In the genomic region with DNA sequence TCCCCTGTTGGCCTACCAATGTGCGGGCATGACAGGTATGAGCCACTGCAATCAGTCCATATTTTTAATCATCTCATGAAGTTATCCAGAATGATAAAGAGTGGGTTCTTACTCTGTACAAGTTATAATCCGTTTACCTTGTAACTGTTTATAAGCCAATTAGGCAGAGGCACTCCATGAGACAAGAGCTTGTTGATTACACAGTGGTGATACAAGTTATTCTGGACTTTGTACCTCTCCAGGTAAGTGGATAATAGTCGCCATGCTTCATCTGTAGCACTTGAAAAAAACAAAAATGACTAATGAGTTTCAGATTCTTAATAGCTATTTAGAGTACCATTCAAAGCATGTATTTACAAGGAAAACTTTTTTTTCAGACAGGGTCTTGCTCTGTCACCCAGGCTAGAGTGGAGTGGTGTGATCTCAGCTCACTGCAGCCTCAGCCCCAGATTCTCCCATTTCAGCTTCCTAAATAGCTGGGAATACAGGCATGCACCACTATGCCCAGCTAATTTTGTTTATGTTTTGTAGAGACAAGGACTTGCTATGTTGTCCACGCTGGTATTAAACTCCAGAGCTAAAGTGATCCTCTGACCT, we compare ENCODE assay signal across 39 cellular contexts. TPM values are rescaled to one million over a fixed set of nuclear protein-coding genes. Genes with fewer than 3 reads are reported as not detected.
DNase-seq lines count a peak whose midpoint lies in the region; ATAC-seq, FAIRE-seq and TF ChIP-seq lines count a peak whose summit lies in the region.
"Had no signal": no experiment of that assay in that cellular context is flagged by ENCODE, and none has a peak within 500 bp of the region (broad histone marks: within the 10 kb centered on the region; RNA-seq: fewer than 3 reads in every experiment).

No MANE protein-coding gene starts in this region.

- no peak overlapping the region for H3K4me3 Mint-ChIP-seq in CD4-positive, alpha-beta memory T cell
- H3K4me3 Mint-ChIP-seq: activated CD4-positive, alpha-beta T cell treated with anti-CD3 and anti-CD28 coated beads for 36 hours; activated naive CD8-positive, alpha-beta T cell treated with anti-CD3 and anti-CD28 coated beads, Interleukin-2, amount 50 U/mL, for 24 hours; B cell; CD8-positive, alpha-beta memory T cell; natural killer cell had no signal

- no peak for FAIRE-seq in small intestine (lab: Jason Lieb, UNC)
- FAIRE-seq: astrocyte, GM12892, islet of Langerhans had no signal

- H3K4me3 ChIP-seq in heart right ventricle (no peak overlapping the region), small intestine (ENCODE audit: low read depth in 1 of 2, low read length in 2 of 2) (no peak overlapping the region), MG63 (no peak overlapping the region)
- no peak overlapping the region for H3K4me3 ChIP-seq in CD4-positive, alpha-beta memory T cell (ENCODE audit: low read length in 2 of 2)
- H3K4me3 ChIP-seq: coronary artery, lower lobe of right lung, prostate gland, sigmoid colon, thyroid gland, vagina had no signal

- CTCF ChIA-PET in CD4-positive, alpha-beta memory T cell (lab: Charles Lee; ENCODE audit: partially characterized antibody), result interaction anchor here (0.6 to 1.5 kb wide), 2 partner anchors 13 to 1203 kb away, joined by 3 to 4 read pairs; no protein-coding TSS in a partner anchor

- H3K4me1 ChIP-seq in heart right ventricle (peaks cover 0 to 30% (median 8%) of the 10 kb centered on the region in 9 donors), small intestine (ENCODE audit: control insufficient read depth in 2 of 2, insufficient read depth in 1 of 2, low read depth in 1 of 2, low read length in 1 of 2) (no peaks in the 10 kb centered on the region)
- H3K4me1 ChIP-seq in CD4-positive, alpha-beta memory T cell (ENCODE audit: insufficient read depth, low read length), result no peaks in the 10 kb centered on the region
- H3K4me1 ChIP-seq: lower lobe of right lung, prostate gland, sigmoid colon, thyroid gland, vagina had no signal

- no peaks in the 10 kb centered on the region for H3K9me3 Mint-ChIP-seq in CD4-positive, alpha-beta memory T cell
- H3K9me3 Mint-ChIP-seq: activated naive CD8-positive, alpha-beta T cell treated with anti-CD3 and anti-CD28 coated beads, Interleukin-2, amount 50 U/mL, for 24 hours; CD8-positive, alpha-beta memory T cell; natural killer cell had no signal

- no peak overlapping the region for H3K27ac Mint-ChIP-seq in CD4-positive, alpha-beta memory T cell
- H3K27ac Mint-ChIP-seq: activated naive CD8-positive, alpha-beta T cell treated with anti-CD3 and anti-CD28 coated beads, Interleukin-2, amount 50 U/mL, for 24 hours; B cell; natural killer cell had no signal

- DNase-seq in Right ventricle myocardium inferior (ENCODE audit: missing footprints), result no peak
- DNase-seq in left cardiac atrium, result no peak
- peak; percentile 48 for DNase-seq in NCI-H1436 treated with DMSO at 0.1 percent for 48 hours (lab: John Stamatoyannopoulos, UW)
- no peak for DNase-seq in heart right ventricle
- DNase-seq in small intestine, result peak; percentile 85
- DNase-seq in MG63, result no peak
- no peak for DNase-seq in CD4-positive, alpha-beta memory T cell
- DNase-seq: ACHN; activated CD4-positive, alpha-beta T cell treated with anti-CD3 and anti-CD28 coated beads for 36 hours; activated CD8-positive, alpha-beta memory T cell treated with anti-CD3 and anti-CD28 coated beads for 24 hours; activated effector memory CD4-positive, alpha-beta T cell treated with anti-CD3 and anti-CD28 coated beads, Interleukin-2, amount 50 U/mL, for 16 hours; activated naive CD8-positive, alpha-beta T cell treated with anti-CD3 and anti-CD28 coated beads, Interleukin-2, amount 50 U/mL, for 24 hours; activated T-cell treated with anti-CD3 and anti-CD28 coated beads for 4 hours; caudate nucleus; CD8-positive, alpha-beta memory T cell; DMS 273 treated with DMSO at 0.1 percent for 48 hours; effector memory CD4-positive, alpha-beta T cell; Karpas-422; lower lobe of right lung; natural killer cell; NCI-H526 treated with DMSO at 0.1 percent for 48 hours; nucleus accumbens; sigmoid colon; stimulated activated CD4-positive, alpha-beta T cell treated with anti-CD3 and anti-CD28 coated beads, Interleukin-4, amount 100 ng/mL, for 1 hour; SW 1271; T-helper 9 cell; thyroid gland had no signal

- H3K9me3 ChIP-seq in heart right ventricle (no peaks in the 10 kb centered on the region), small intestine (ENCODE audit: control insufficient read depth, low read depth) (no peaks in the 10 kb centered on the region), MG63 (no peaks in the 10 kb centered on the region)
- no peaks in the 10 kb centered on the region for H3K9me3 ChIP-seq in CD4-positive, alpha-beta memory T cell (ENCODE audit: control insufficient read depth in 1 of 2, low read length in 2 of 2)
- H3K9me3 ChIP-seq: lower lobe of right lung, prostate gland, sigmoid colon, thyroid gland, vagina had no signal

- H3K36me3 Mint-ChIP-seq in CD4-positive, alpha-beta memory T cell, result peaks cover 37 to 66% of the 10 kb centered on the region in 2 donors

- no peak for TF ChIP-seq CTCF in heart right ventricle (IDR thresholded peaks at IDR 0.05)

- peak; percentile 33 for ATAC-seq in Right ventricle myocardium inferior
- ATAC-seq in left cardiac atrium, result no peak
- ATAC-seq in heart right ventricle, result peak in 3 of 8 donors; percentile 13 to 36 (median 36)
- no peak for ATAC-seq in GM18520 (IDR thresholded peaks at IDR 0.05; ENCODE audit: unreplicated experiment)
- ATAC-seq: activated CD4-positive, alpha-beta T cell treated with anti-CD3 and anti-CD28 coated beads for 36 hours; activated naive CD8-positive, alpha-beta T cell treated with anti-CD3 and anti-CD28 coated beads, Interleukin-2, amount 50 U/mL, for 24 hours; HCT116; natural killer cell; Panc1 had no signal

- H3K36me3 ChIP-seq in heart right ventricle (peaks cover 0 to 100% (median 28%) of the 10 kb centered on the region in 9 donors), small intestine (ENCODE audit: control insufficient read depth in 2 of 2, insufficient read depth in 2 of 2, low read length in 2 of 2) (peaks cover 13 to 14% of the 10 kb centered on the region in 2 donors), MG63 (peaks cover 77% of the 10 kb centered on the region)
- peaks cover 51% of the 10 kb centered on the region for H3K36me3 ChIP-seq in CD4-positive, alpha-beta memory T cell (ENCODE audit: insufficient read depth, low read length)

- H3K27ac ChIP-seq in heart right ventricle (peak overlapping the region in 7 of 10 donors; percentile 19 to 75 (median 51)), small intestine (ENCODE audit: low read depth in 1 of 2, low read length in 1 of 2) (peak overlapping the region in 1 of 2 donors; percentile 62)
- no peak overlapping the region for H3K27ac ChIP-seq in CD4-positive, alpha-beta memory T cell (ENCODE audit: low read depth, low read length)
- H3K27ac ChIP-seq: coronary artery, epithelial cell of prostate, lower lobe of right lung, prostate gland, thyroid gland, vagina, VCaP had no signal

- 58 to 64% methylated on average over 4 of the region's 4 CpGs for WGBS in heart right ventricle, 2 donors
- WGBS in small intestine, 3 donors, result 21 to 65% (median 48%) methylated on average over 4 of the region's 4 CpGs

- intact Hi-C loops in Right ventricle myocardium inferior (cut with DNase I), result no loop called here
- intact Hi-C loops in left cardiac atrium (cut with DNase I), result no loop called here
- intact Hi-C loops in heart right ventricle (cut with DNase I), result no loop called here
- intact Hi-C loops in CD4-positive, alpha-beta memory T cell (cut with micrococcal nuclease), result no loop called here

- POLR2A ChIA-PET in CD4-positive, alpha-beta memory T cell (lab: Charles Lee; ENCODE audit: partially characterized antibody), result interaction anchor here (1.4 kb wide), 1 partner anchor 70 kb away, joined by 3 read pairs; a partner anchor contains a TSS

- no peaks in the 10 kb centered on the region for H3K27me3 Mint-ChIP-seq in CD4-positive, alpha-beta memory T cell
- H3K27me3 Mint-ChIP-seq: activated CD4-positive, alpha-beta T cell treated with anti-CD3 and anti-CD28 coated beads for 36 hours; activated naive CD8-positive, alpha-beta T cell treated with anti-CD3 and anti-CD28 coated beads, Interleukin-2, amount 50 U/mL, for 24 hours; B cell; CD8-positive, alpha-beta memory T cell had no signal

- H3K4me1 Mint-ChIP-seq in CD4-positive, alpha-beta memory T cell, result no peaks in the 10 kb centered on the region
- H3K4me1 Mint-ChIP-seq: activated naive CD8-positive, alpha-beta T cell treated with anti-CD3 and anti-CD28 coated beads, Interleukin-2, amount 50 U/mL, for 24 hours; B cell; CD8-positive, alpha-beta memory T cell had no signal

- H3K27me3 ChIP-seq in heart right ventricle (no peaks in the 10 kb centered on the region), small intestine (ENCODE audit: control insufficient read depth in 2 of 2, insufficient read depth in 2 of 2, low read length in 2 of 2) (no peaks in the 10 kb centered on the region), MG63 (no peaks in the 10 kb centered on the region)
- no peaks in the 10 kb centered on the region for H3K27me3 ChIP-seq in CD4-positive, alpha-beta memory T cell (ENCODE audit: insufficient read depth, low read length)
- H3K27me3 ChIP-seq: sigmoid colon, thyroid gland, vagina had no signal

RNA-seq across cellular contexts. Expression of a gene that starts 17.7 kb away (rescaled TPM):
- total RNA-seq in Right ventricle myocardium inferior, result 36.5 TPM
- 10 to 100 TPM; 30.6 to 50.1 TPM for total RNA-seq in left cardiac atrium
- total RNA-seq in heart right ventricle, result 10 to 100 TPM; 39.3 to 65.2 (median 42.8) TPM
- polyA plus RNA-seq in heart right ventricle, result 10 to 100 TPM; 17.0 to 81.6 TPM
- polyA plus RNA-seq in small intestine, result 10 to 100 TPM; 18.1 to 35.1 (median 22.6) TPM
- 36.8 and 45.1 TPM in 2 replicates for total RNA-seq in MG63 (2014; rRNA removed; shearing (Covaris generic); ENCODE audit: low replicate concordance)
- 100 to 1,000 TPM; 298 to 314 TPM for total RNA-seq in CD4-positive, alpha-beta memory T cell
- polyA plus RNA-seq in CD4-positive, alpha-beta memory T cell, result 10 to 100 TPM; 22.6 to 48.0 TPM

Comparison
In these comparisons a context has a peak if more than half of its experiments do, and no peak if none do; other contexts are left out.
1. DNase-seq: peak in NCI-H1436 treated with DMSO at 0.1 percent for 48 hours (single experiment) and small intestine (single experiment); none in Right ventricle myocardium inferior (single experiment), left cardiac atrium (single experiment), heart right ventricle (0 of 2), MG63 (single experiment) and CD4-positive, alpha-beta memory T cell (0 of 5).